ENCODE assay signal across 24 cellular contexts in genomic region chr17:79916991-79917901, GRCh38.
"Had no signal": no experiment of that assay in that cellular context is flagged by ENCODE, and none has a peak within 500 bp of the region (broad histone marks: within the 10 kb centered on the region; RNA-seq: fewer than 3 reads in every experiment).

No MANE protein-coding gene starts in this region.

- H3K36me3 ChIP-seq: esophagus muscularis mucosa, left ventricle myocardium inferior, right lobe of liver, transverse colon, vagina had no signal

- H3K4me3 ChIP-seq: dorsolateral prefrontal cortex, esophagus muscularis mucosa, left ventricle myocardium inferior, right lobe of liver, smooth muscle cell, transverse colon, vagina had no signal

- H3K9me3 ChIP-seq: esophagus muscularis mucosa, left ventricle myocardium inferior, right lobe of liver, transverse colon, vagina had no signal

- H3K27ac ChIP-seq: esophagus muscularis mucosa, left ventricle myocardium inferior, right lobe of liver, transverse colon, vagina had no signal

- FAIRE-seq: frontal cortex had no signal

- H3K27ac Mint-ChIP-seq: activated CD4-positive, alpha-beta T cell treated with anti-CD3 and anti-CD28 coated beads, Interleukin-2, amount 10 ng/mL, durations not matched to agents 7 days and 5 days; activated T-helper 17 cell treated with anti-CD3 and anti-CD28 coated beads, Interleukin-2, amount 50 U/mL, for 72 hours; effector memory CD8-positive, alpha-beta T cell; nephron progenitor cell; T-helper 2 cell treated with Interferon-gamma antibody and Interleukin-4, amounts not matched to agents 5 μg/mL and 100 μg/mL, for 36 hours had no signal

- H3K36me3 Mint-ChIP-seq: activated naive CD4-positive, alpha-beta T cell treated with anti-CD3 and anti-CD28 coated beads, Interleukin-2, amount 50 U/mL, for 72 hours; brain; stimulated activated naive B cell treated with anti-CD40 and anti-IgM and Interleukin-4, amounts not matched to agents 10 μg/mL and 1 μg/mL and 100 μg/mL, for 72 hours had no signal

- ATAC-seq: activated naive CD4-positive, alpha-beta T cell treated with anti-CD3 and anti-CD28 coated beads, Interleukin-2, amount 50 U/mL, for 72 hours; activated T-helper 17 cell treated with anti-CD3 and anti-CD28 coated beads, Interleukin-2, amount 50 U/mL, for 72 hours; effector memory CD8-positive, alpha-beta T cell; right lobe of liver; stimulated activated naive B cell treated with anti-CD40 and anti-IgM and Interleukin-4, amounts not matched to agents 10 μg/mL and 1 μg/mL and 100 μg/mL, for 72 hours had no signal

- H3K4me3 Mint-ChIP-seq: activated CD4-positive, alpha-beta T cell treated with anti-CD3 and anti-CD28 coated beads, Interleukin-2, amount 10 ng/mL, durations not matched to agents 7 days and 5 days; activated T-helper 17 cell treated with anti-CD3 and anti-CD28 coated beads, Interleukin-2, amount 50 U/mL, for 72 hours; brain; effector memory CD8-positive, alpha-beta T cell; nephron progenitor cell; stimulated activated naive B cell treated with anti-CD40 and anti-IgM and Interleukin-4, amounts not matched to agents 10 μg/mL and 1 μg/mL and 100 μg/mL, for 72 hours; T-helper 2 cell treated with Interferon-gamma antibody and Interleukin-4, amounts not matched to agents 5 μg/mL and 100 μg/mL, for 36 hours had no signal

- H3K4me1 Mint-ChIP-seq: activated T-helper 17 cell treated with anti-CD3 and anti-CD28 coated beads, Interleukin-2, amount 50 U/mL, for 72 hours had no signal

- H3K27me3 ChIP-seq: right lobe of liver, vagina had no signal

- DNase-seq: activated CD4-positive, alpha-beta T cell treated with anti-CD3 and anti-CD28 coated beads, Interleukin-2, amount 10 ng/mL, durations not matched to agents 7 days and 5 days; activated CD4-positive, CD25-positive, alpha-beta regulatory T cell treated with anti-CD3 and anti-CD28 coated beads, Interleukin-2, amount 50 U/mL, for 72 hours; activated T-cell treated with anti-CD3 and anti-CD28 coated beads, Interleukin-2, amount 50 U/mL, for 1 hour; dorsolateral prefrontal cortex; effector memory CD8-positive, alpha-beta T cell; glutamatergic neuron; hippocampal formation; left ventricle myocardium inferior; mammary epithelial cell; nephron progenitor cell; occipital lobe; stimulated activated CD4-positive, alpha-beta T cell treated with anti-CD3 and anti-CD28 coated beads, Interleukin-2, amount 100 ng/mL, for 48 hours; stimulated activated CD8-positive, alpha-beta memory T cell treated with anti-CD3 and anti-CD28 coated beads, Interleukin-4, amount 100 ng/mL, for 48 hours; stimulated activated naive B cell treated with anti-CD40 and anti-IgM and Interleukin-4, amounts not matched to agents 10 μg/mL and 1 μg/mL and 100 μg/mL, for 72 hours; transverse colon had no signal

- H3K9me3 Mint-ChIP-seq: activated CD4-positive, alpha-beta T cell treated with anti-CD3 and anti-CD28 coated beads, Interleukin-2, amount 10 ng/mL, durations not matched to agents 7 days and 5 days; activated naive CD4-positive, alpha-beta T cell treated with anti-CD3 and anti-CD28 coated beads, Interleukin-2, amount 50 U/mL, for 72 hours; activated T-helper 17 cell treated with anti-CD3 and anti-CD28 coated beads, Interleukin-2, amount 50 U/mL, for 72 hours; brain; effector memory CD8-positive, alpha-beta T cell; nephron progenitor cell; stimulated activated naive B cell treated with anti-CD40 and anti-IgM and Interleukin-4, amounts not matched to agents 10 μg/mL and 1 μg/mL and 100 μg/mL, for 72 hours; T-helper 2 cell treated with Interferon-gamma antibody and Interleukin-4, amounts not matched to agents 5 μg/mL and 100 μg/mL, for 36 hours had no signal

- H3K4me2 ChIP-seq: smooth muscle cell had no signal
